10 cellular contexts compared by ENCODE assay signal in genomic region chr5:1456110-1456881, GRCh38. TPM values are rescaled to one million over a fixed set of nuclear protein-coding genes. Genes with fewer than 3 reads are reported as not detected.
"Had no signal": no experiment of that assay in that cellular context is flagged by ENCODE, and none has a peak within 500 bp of the region (broad histone marks: within the 10 kb centered on the region; RNA-seq: fewer than 3 reads in every experiment).

No MANE protein-coding gene starts in this region.

RNA-seq across cellular contexts. Expression of gene SLC6A3, which starts 11.1 kb away (rescaled TPM):
- total RNA-seq: activated CD4-positive, alpha-beta memory T cell treated with anti-CD3 and anti-CD28 coated beads, Interleukin-2, amount 10 ng/mL, durations not matched to agents 7 days and 5 days; activated CD4-positive, alpha-beta T cell treated with anti-CD3 and anti-CD28 coated beads for 36 hours; activated CD8-positive, alpha-beta T cell treated with anti-CD3 and anti-CD28 coated beads, Interleukin-2, amount 10 ng/mL, durations not matched to agents 7 days and 5 days; activated naive CD4-positive, alpha-beta T cell treated with anti-CD3 and anti-CD28 coated beads for 36 hours; activated naive CD4-positive, alpha-beta T cell treated with anti-CD3 and anti-CD28 coated beads, Interleukin-2, amount 50 U/mL, for 72 hours; activated naive CD8-positive, alpha-beta T cell treated with anti-CD3 and anti-CD28 coated beads for 36 hours; activated T-helper 1 cell treated with anti-CD3 and anti-CD28 coated beads, Interleukin-12 subunit alpha, Interleukin-12 subunit beta, Interleukin-2, Interleukin-4 antibody, amounts not matched to agents 30 ng/mL and 10 ng/mL and 1 ng/mL, durations not matched to agents 14 hours and 24 hours and 36 hours; activated T-helper 17 cell treated with anti-CD3 and anti-CD28 coated beads, Interleukin-2, amount 50 U/mL, for 72 hours; adrenal gland; body of pancreas had no signal
